ENCODE assay signal across 17 cellular contexts in genomic region chr1:192443616-192444015, GRCh38.
"Had no signal": no experiment of that assay in that cellular context is flagged by ENCODE, and none has a peak within 500 bp of the region (broad histone marks: within the 10 kb centered on the region; RNA-seq: fewer than 3 reads in every experiment).

No MANE protein-coding gene starts in this region.

- H3K27ac ChIP-seq: coronary artery, left lung, psoas muscle, suprapubic skin had no signal

- H3K9me3 ChIP-seq: left lung, psoas muscle, suprapubic skin had no signal

- H3K36me3 ChIP-seq: left lung, suprapubic skin had no signal

- H3K27me3 ChIP-seq: left lung had no signal

- H3K4me3 ChIP-seq: coronary artery, left lung, psoas muscle, suprapubic skin had no signal

- FAIRE-seq: islet of Langerhans had no signal

- H3K4me1 ChIP-seq: left lung, suprapubic skin had no signal

- ATAC-seq: left lung; psoas muscle; sciatic nerve; stimulated activated naive CD8-positive, alpha-beta T cell treated with anti-CD3 and anti-CD28 coated beads, Interleukin-15, Interleukin-2, amounts not matched to agents 100 U/mL and 50 U/mL, for 24 hours had no signal

- DNase-seq: activated CD4-positive, alpha-beta memory T cell treated with anti-CD3 and anti-CD28 coated beads for 36 hours; activated gamma-delta T cell; activated T-cell treated with anti-CD3 and anti-CD28 coated beads, Interleukin-2, amount 50 U/mL, for 48 hours; anterior cingulate cortex; effector memory CD4-positive, alpha-beta T cell; left lung; mesenchymal stem cell; occipital lobe; psoas muscle; stimulated activated CD4-positive, alpha-beta T cell treated with anti-CD3 and anti-CD28 coated beads, Interleukin-12 subunit alpha, Interleukin-12 subunit beta, amount 100 ng/mL, for 4 hours; stimulated activated CD8-positive, alpha-beta memory T cell treated with anti-CD3 and anti-CD28 coated beads, Interleukin-4, amount 100 ng/mL, for 48 hours; stimulated activated naive CD8-positive, alpha-beta T cell treated with anti-CD3 and anti-CD28 coated beads, Interleukin-15, Interleukin-2, amounts not matched to agents 100 U/mL and 50 U/mL, for 24 hours; T-helper 9 cell had no signal
